In genomic region chr12:1830981-1831930, GRCh38 we compare ENCODE assay signal across 1 cellular context.
TF ChIP-seq lines count a peak whose summit lies in the region.

No MANE protein-coding gene starts in this region.

TF ChIP-seq in HepG2, 621 proteins besides CTCF, POLR2A, EP300 and RAD21 (continued from another document and continues in another):
- TF ChIP-seq ZBTB26 (CRISPR knock-in tag; IDR thresholded peaks at IDR 0.05; ENCODE audit: borderline replicate concordance) (peak; percentile 91), ZHX1 (CRISPR knock-in tag; IDR thresholded peaks at IDR 0.05; ENCODE audit: low read depth) (no peak), ZNF713 (CRISPR knock-in tag; IDR thresholded peaks at IDR 0.05) (no peak), PREB (CRISPR knock-in tag; IDR thresholded peaks at IDR 0.05) (no peak), ZNF496 (CRISPR knock-in tag; IDR thresholded peaks at IDR 0.05; ENCODE audit: insufficient replicate concordance) (no peak), PTBP1 (IDR thresholded peaks at IDR 0.05; ENCODE audit: low read depth, low read length, poor library complexity, severe bottlenecking) (no peak), NR2F1 (CRISPR knock-in tag; IDR thresholded peaks at IDR 0.05) (no peak), ZZZ3 (CRISPR knock-in tag; IDR thresholded peaks at IDR 0.05; ENCODE audit: borderline replicate concordance) (no peak), DZIP1 (CRISPR knock-in tag; IDR thresholded peaks at IDR 0.05) (peak; percentile 78), HNF4A (CRISPR knock-in tag; IDR thresholded peaks at IDR 0.05) (no peak), ASH2L (IDR thresholded peaks at IDR 0.05; ENCODE audit: insufficient read length, low read depth, low read length) (no peak), RFX3 (CRISPR knock-in tag; IDR thresholded peaks at IDR 0.05) (no peak), CBX5 (CRISPR knock-in tag; IDR thresholded peaks at IDR 0.05; ENCODE audit: borderline replicate concordance) (0 out of 2 replicates have a peak, but pooled peaks have one; percentile 34), ARID2 (CRISPR knock-in tag; IDR thresholded peaks at IDR 0.05; ENCODE audit: borderline replicate concordance) (no peak), ATF7 (IDR thresholded peaks at IDR 0.05) (no peak), ATF7 (CRISPR knock-in tag; IDR thresholded peaks at IDR 0.05) (no peak), TBL1XR1 (IDR thresholded peaks at IDR 0.05; ENCODE audit: borderline replicate concordance, low read length, partially characterized antibody) (no peak), KDM4B (CRISPR knock-in tag; IDR thresholded peaks at IDR 0.05) (0 out of 2 replicates have a peak, but pooled peaks have one; percentile 70), STAG1 (CRISPR knock-in tag; IDR thresholded peaks at IDR 0.05) (peak; percentile 30), SIN3A (IDR thresholded peaks at IDR 0.05; ENCODE audit: borderline replicate concordance, low read depth, low read length) (peak; percentile 82; the same call in 1 of the 2 replicates), RFXANK (CRISPR knock-in tag; IDR thresholded peaks at IDR 0.05) (peak; percentile 70; the same call in 1 of the 2 replicates), ZNF512B (CRISPR knock-in tag; IDR thresholded peaks at IDR 0.05; ENCODE audit: borderline replicate concordance) (no peak), HIC2 (CRISPR knock-in tag; IDR thresholded peaks at IDR 0.05; ENCODE audit: low read depth) (no peak), ZNF331 (CRISPR knock-in tag; IDR thresholded peaks at IDR 0.05) (peak; percentile 91), ZNF790 (CRISPR knock-in tag; IDR thresholded peaks at IDR 0.05; ENCODE audit: borderline replicate concordance) (no peak), PLSCR1 (CRISPR knock-in tag; IDR thresholded peaks at IDR 0.05; ENCODE audit: borderline replicate concordance) (no peak), ZSCAN12 (CRISPR knock-in tag; IDR thresholded peaks at IDR 0.05) (peak; percentile 93; the same call in 1 of the 2 replicates), TEF (CRISPR knock-in tag; IDR thresholded peaks at IDR 0.05) (peak; percentile 77; the same call in 1 of the 2 replicates), ZNF660 (CRISPR knock-in tag; IDR thresholded peaks at IDR 0.05; ENCODE audit: borderline replicate concordance, low read depth) (no peak), ZNF672 (CRISPR knock-in tag; IDR thresholded peaks at IDR 0.05) (no peak), REL (CRISPR knock-in tag; conservative IDR thresholded peaks at IDR 0.05) (no peak), ZNF605 (CRISPR knock-in tag; IDR thresholded peaks at IDR 0.05) (peak; percentile 93), ZNF597 (CRISPR knock-in tag; IDR thresholded peaks at IDR 0.05) (no peak), TRIM24 (CRISPR knock-in tag; IDR thresholded peaks at IDR 0.05) (no peak), PHF8 (CRISPR knock-in tag; IDR thresholded peaks at IDR 0.05) (peak; percentile 4; the same call in 1 of the 2 replicates), ZNF276 (CRISPR knock-in tag; IDR thresholded peaks at IDR 0.05; ENCODE audit: low read depth) (0 out of 2 replicates have a peak, but pooled peaks have one; percentile 23), ZNF557 (CRISPR knock-in tag; IDR thresholded peaks at IDR 0.05) (peak; percentile 86), FOSL2 (CRISPR knock-in tag; IDR thresholded peaks at IDR 0.05) (peak; percentile 60), PAXIP1 (CRISPR knock-in tag; conservative IDR thresholded peaks at IDR 0.05) (no peak), ZFP1 (CRISPR knock-in tag; IDR thresholded peaks at IDR 0.05) (no peak), ZNF510 (CRISPR knock-in tag; IDR thresholded peaks at IDR 0.05; ENCODE audit: low read depth) (no peak)
